In genomic region chr2:238975408-238975807, GRCh38 we compare ENCODE assay signal across 1 cellular context.
TF ChIP-seq lines count a peak whose summit lies in the region.

No MANE protein-coding gene starts in this region.

TF ChIP-seq in SK-N-SH treated with all-trans-retinoic acid at 6 μM for 48 hours, 23 proteins besides CTCF, POLR2A, EP300 and RAD21 (continued from another document):
- TF ChIP-seq CSRNP3 (CRISPR knock-in tag; IDR thresholded peaks at IDR 0.05) (no peak), POU6F1 (CRISPR knock-in tag; IDR thresholded peaks at IDR 0.05; ENCODE audit: borderline replicate concordance, low read depth) (no peak), ZFP30 (CRISPR knock-in tag; IDR thresholded peaks at IDR 0.05) (no peak), ISL1 (CRISPR knock-in tag; IDR thresholded peaks at IDR 0.05) (no peak)
